In the genomic region with DNA sequence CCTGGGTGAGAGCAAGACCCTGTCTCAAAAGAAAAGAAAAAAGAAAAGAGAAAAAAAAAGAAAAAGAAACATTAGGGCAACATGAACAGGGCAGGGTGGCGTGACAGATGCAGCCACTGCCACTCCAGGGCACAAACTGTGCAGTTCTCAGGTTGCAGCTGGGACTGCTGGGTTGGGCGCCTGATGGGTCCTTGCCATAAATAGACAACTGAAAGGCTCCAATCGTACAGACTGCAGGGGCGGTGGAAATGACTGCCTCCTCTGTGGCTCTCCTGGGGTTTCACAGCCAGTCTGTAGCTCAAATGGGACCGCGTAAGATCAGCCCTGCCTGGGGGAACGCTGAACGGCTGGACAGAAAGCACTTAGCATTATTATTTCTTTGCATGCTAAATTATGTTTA, we compare ENCODE assay signal across 15 cellular contexts.
DNase-seq lines count a peak whose midpoint lies in the region; ATAC-seq and TF ChIP-seq lines count a peak whose summit lies in the region.
"Had no signal": no experiment of that assay in that cellular context is flagged by ENCODE, and none has a peak within 500 bp of the region (broad histone marks: within the 10 kb centered on the region; RNA-seq: fewer than 3 reads in every experiment).

No MANE protein-coding gene starts in this region.

- no peaks in the 10 kb centered on the region for H3K27me3 ChIP-seq in gastrocnemius medialis

- ATAC-seq in gastrocnemius medialis = peak; percentile 75 to 86
- no peak for ATAC-seq in GM21423 (IDR thresholded peaks at IDR 0.05; ENCODE audit: unreplicated experiment)
- no peak for ATAC-seq in HG03342 (IDR thresholded peaks at IDR 0.05; ENCODE audit: unreplicated experiment)
- no peak for ATAC-seq in GM19452 (IDR thresholded peaks at IDR 0.05; ENCODE audit: unreplicated experiment)
- ATAC-seq: K562, PC-3 had no signal

- peaks cover 0 to 4% of the 10 kb centered on the region in 2 donors for H3K4me1 ChIP-seq in gastrocnemius medialis

- peak overlapping the region in 1 of 4 donors; percentile 34 for H3K4me3 ChIP-seq in gastrocnemius medialis
- H3K4me3 ChIP-seq: K562 had no signal

- H3K36me3 ChIP-seq in gastrocnemius medialis = no peaks in the 10 kb centered on the region

- TF ChIP-seq POLR2A in gastrocnemius medialis (IDR thresholded peaks at IDR 0.05) = no peak

- peak; percentile 22 for DNase-seq in NCI-H1092 treated with DMSO at 0.1 percent for 48 hours (lab: John Stamatoyannopoulos, UW)
- no peak for DNase-seq in NCI-H1092 (lab: John Stamatoyannopoulos, UW)
- peak; percentile 23 for DNase-seq in NCI-H1694 (lab: John Stamatoyannopoulos, UW)
- peak; percentile 99 for DNase-seq in NCI-H524 treated with DMSO at 0.1 percent for 48 hours (lab: John Stamatoyannopoulos, UW)
- DNase-seq in gastrocnemius medialis = peak; percentile 10 to 39
- DNase-seq: C1 segment of cervical spinal cord, HCEC 1CT, NCI-H2081 treated with DMSO at 0.1 percent for 48 hours, PC-3, T1000 had no signal

- TF ChIP-seq CTCF in gastrocnemius medialis (IDR thresholded peaks at IDR 0.05 in 4 of 5, conservative IDR thresholded peaks at IDR 0.05 in 1 of 5) = no peak

- in situ Hi-C loops in gastrocnemius medialis (cut with MboI; ENCODE audit: low sequenced_read_pairs in 4 of 4) = loop anchor here in 1 of 4 donors (25.0 kb wide), 1 partner anchor 89 kb away; no protein-coding TSS in a partner anchor

- intact Hi-C loops in gastrocnemius medialis (cut with DNase I; ENCODE audit: low total_unique reads) = no loop called here

- peak overlapping the region in 1 of 4 donors; percentile 67 for H3K27ac ChIP-seq in gastrocnemius medialis
- H3K27ac ChIP-seq: 22Rv1 had no signal

- no peaks in the 10 kb centered on the region for H3K9me3 ChIP-seq in gastrocnemius medialis

Comparison
In these comparisons a context has a peak if more than half of its experiments do, and no peak if none do; other contexts are left out.
1. ATAC-seq: peak in gastrocnemius medialis (2 of 2); none in GM21423 (single experiment), HG03342 (single experiment) and GM19452 (single experiment).